ENCODE assay signal across 20 cellular contexts in genomic region chr5:160284271-160284670, GRCh38. TPM values are rescaled to one million over a fixed set of nuclear protein-coding genes. Genes with fewer than 3 reads are reported as not detected.
"Had no signal": no experiment of that assay in that cellular context is flagged by ENCODE, and none has a peak within 500 bp of the region (broad histone marks: within the 10 kb centered on the region; RNA-seq: fewer than 3 reads in every experiment).

No MANE protein-coding gene starts in this region.

- H3K4me3 ChIP-seq: MG63, SJSA1, SK-N-MC had no signal

- H3K36me3 ChIP-seq: MG63 had no signal

- DNase-seq: Karpas-422, KG1, MG63, NCI-H1092, NCI-H1105 treated with DMSO at 0.1 percent for 48 hours, NCI-H1417 treated with DMSO at 0.1 percent for 48 hours, NCI-H146, NCI-H1694 treated with DMSO at 0.1 percent for 48 hours, NCI-H1930, NCI-H2081, NCI-H2107, NCI-H2227 treated with DMSO at 0.1 percent for 48 hours, NCI-H524, NCI-H69, NCI-H774, Right ventricle myocardium superior, RPMI8226, SIG-M5 had no signal

- H3K9me3 ChIP-seq: MG63, SJSA1 had no signal

- H3K27me3 ChIP-seq: SJSA1 had no signal

- H3K27ac ChIP-seq: SJSA1, SK-N-MC had no signal

RNA-seq across cellular contexts. Expression of gene FABP6, which starts 55.0 kb away (rescaled TPM):
- total RNA-seq: SJSA1 had no signal
